In genomic region chr5:52502591-52502990, GRCh38 we compare ENCODE assay signal across 1 cellular context.
TF ChIP-seq lines count a peak whose summit lies in the region.

No MANE protein-coding gene starts in this region.

TF ChIP-seq in SK-N-SH, 30 proteins besides CTCF, POLR2A, EP300 and RAD21 (continued from another document):
- TF ChIP-seq FOSL2 (IDR thresholded peaks at IDR 0.05; ENCODE audit: borderline replicate concordance, low read depth), result no peak
- no peak for TF ChIP-seq ZBTB33 (IDR thresholded peaks at IDR 0.05; ENCODE audit: borderline replicate concordance, low read depth)
- TF ChIP-seq FOXJ3 (CRISPR knock-in tag; IDR thresholded peaks at IDR 0.05), result no peak
- no peak for TF ChIP-seq FOXM1 (IDR thresholded peaks at IDR 0.05; ENCODE audit: low read depth)
- TF ChIP-seq EZH2phosphoT487 (IDR thresholded peaks at IDR 0.05; ENCODE audit: borderline replicate concordance, low read depth), result no peak
- no peak for TF ChIP-seq MAX (IDR thresholded peaks at IDR 0.05; ENCODE audit: low read depth)
